ENCODE assay signal across 21 cellular contexts in the genomic region with DNA sequence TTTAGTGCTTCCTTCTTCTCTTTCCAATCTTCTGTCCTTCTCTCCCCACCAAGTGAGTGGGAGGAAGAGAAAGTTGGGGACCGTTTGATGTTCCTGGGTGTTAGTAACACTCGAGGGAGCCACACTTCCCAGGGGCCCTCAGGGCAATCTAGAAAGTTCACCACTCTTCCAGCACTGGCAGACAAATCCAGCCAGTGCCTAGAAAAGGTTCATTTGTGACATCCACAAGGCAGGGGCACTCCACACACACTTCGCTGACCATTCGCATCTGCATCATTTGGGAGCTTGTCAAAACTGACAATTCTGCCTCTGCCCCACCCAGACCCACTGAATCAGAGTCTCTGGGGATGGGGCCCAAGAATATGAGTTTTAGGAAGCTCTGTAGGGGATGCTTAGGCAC.
"Had no signal": no experiment of that assay in that cellular context is flagged by ENCODE, and none has a peak within 500 bp of the region (broad histone marks: within the 10 kb centered on the region; RNA-seq: fewer than 3 reads in every experiment).

No MANE protein-coding gene starts in this region.

- H3K27me3 Mint-ChIP-seq: activated naive CD8-positive, alpha-beta T cell; stimulated activated naive CD8-positive, alpha-beta T cell treated with anti-CD3 and anti-CD28 coated beads, Interleukin-15, amount 100 ng/mL, for 72 hours had no signal

- H3K9me3 Mint-ChIP-seq: activated T-cell treated with anti-CD3 and anti-CD28 coated beads, Interleukin-2, amount 50 U/mL, for 4 hours; stimulated activated effector memory CD8-positive, alpha-beta T cell treated with anti-CD3 and anti-CD28 coated beads, Interleukin-12 subunit alpha, Interleukin-12 subunit beta, amount 100 ng/mL, for 72 hours had no signal

- H3K27ac ChIP-seq: adrenal gland, breast epithelium, coronary artery, gastrocnemius medialis, neural progenitor cell, suprapubic skin, transverse colon had no signal

- H3K36me3 ChIP-seq: adrenal gland, breast epithelium, esophagus squamous epithelium, gastrocnemius medialis, neural progenitor cell, prostate gland, suprapubic skin, transverse colon had no signal

- H3K27ac Mint-ChIP-seq: activated naive CD8-positive, alpha-beta T cell; activated T-helper 2 cell treated with anti-CD3 and anti-CD28 coated beads, Interferon-gamma antibody, Interleukin-2, Interleukin-4, amounts not matched to agents 10 μg/mL and 5 μg/mL and 100 μg/mL, durations not matched to agents 14 hours and 24 hours and 36 hours; neural progenitor cell; stimulated activated effector memory CD8-positive, alpha-beta T cell treated with anti-CD3 and anti-CD28 coated beads, Interleukin-12 subunit alpha, Interleukin-12 subunit beta, amount 100 ng/mL, for 72 hours; stimulated activated naive CD8-positive, alpha-beta T cell treated with anti-CD3 and anti-CD28 coated beads, Interleukin-15, amount 100 ng/mL, for 72 hours; WTC11 had no signal

- H3K9me3 ChIP-seq: adrenal gland, breast epithelium, esophagus squamous epithelium, gastrocnemius medialis, prostate gland, suprapubic skin, transverse colon had no signal

- ATAC-seq: activated T-cell treated with anti-CD3 and anti-CD28 coated beads, Interleukin-2, amount 50 U/mL, for 4 hours; gastrocnemius medialis; left colon; naive thymus-derived CD4-positive, alpha-beta T cell; stimulated activated effector memory CD8-positive, alpha-beta T cell treated with anti-CD3 and anti-CD28 coated beads, Interleukin-12 subunit alpha, Interleukin-12 subunit beta, amount 100 ng/mL, for 72 hours; stimulated activated naive CD8-positive, alpha-beta T cell treated with anti-CD3 and anti-CD28 coated beads, Interleukin-15, amount 100 ng/mL, for 72 hours; WTC11 had no signal

- H3K4me1 Mint-ChIP-seq: neural progenitor cell; stimulated activated naive CD8-positive, alpha-beta T cell treated with anti-CD3 and anti-CD28 coated beads, Interleukin-15, amount 100 ng/mL, for 72 hours; WTC11 had no signal

- DNase-seq: activated CD8-positive, alpha-beta memory T cell treated with anti-CD3 and anti-CD28 coated beads, Interleukin-2, amount 50 U/mL, for 4 hours; activated naive CD4-positive, alpha-beta T cell; activated T-cell treated with anti-CD3 and anti-CD28 coated beads, Interleukin-2, amount 50 U/mL, for 4 hours; esophagus squamous epithelium; hypothalamus; left colon; naive thymus-derived CD4-positive, alpha-beta T cell; stimulated activated naive CD8-positive, alpha-beta T cell treated with anti-CD3 and anti-CD28 coated beads, Interleukin-15, amount 100 ng/mL, for 72 hours; T-helper 9 cell; transverse colon had no signal

- H3K27me3 ChIP-seq: adrenal gland, breast epithelium, gastrocnemius medialis, neural progenitor cell, suprapubic skin, transverse colon had no signal

- H3K36me3 Mint-ChIP-seq: activated naive CD8-positive, alpha-beta T cell; neural progenitor cell; stimulated activated effector memory CD8-positive, alpha-beta T cell treated with anti-CD3 and anti-CD28 coated beads, Interleukin-12 subunit alpha, Interleukin-12 subunit beta, amount 100 ng/mL, for 72 hours had no signal

- H3K4me3 Mint-ChIP-seq: activated naive CD8-positive, alpha-beta T cell; activated T-cell treated with anti-CD3 and anti-CD28 coated beads, Interleukin-2, amount 50 U/mL, for 4 hours; naive thymus-derived CD4-positive, alpha-beta T cell; neural progenitor cell; stimulated activated effector memory CD8-positive, alpha-beta T cell treated with anti-CD3 and anti-CD28 coated beads, Interleukin-12 subunit alpha, Interleukin-12 subunit beta, amount 100 ng/mL, for 72 hours; stimulated activated naive CD8-positive, alpha-beta T cell treated with anti-CD3 and anti-CD28 coated beads, Interleukin-15, amount 100 ng/mL, for 72 hours; WTC11 had no signal

- H3K4me3 ChIP-seq: adrenal gland, breast epithelium, coronary artery, esophagus squamous epithelium, gastrocnemius medialis, neural progenitor cell, prostate gland, suprapubic skin, transverse colon had no signal

- H3K4me1 ChIP-seq: neural progenitor cell had no signal
